ENCODE assay signal across 22 cellular contexts in genomic region chr21:19508844-19509243, GRCh38.
"Had no signal": no experiment of that assay in that cellular context is flagged by ENCODE, and none has a peak within 500 bp of the region (broad histone marks: within the 10 kb centered on the region; RNA-seq: fewer than 3 reads in every experiment).

No MANE protein-coding gene starts in this region.

- H3K27ac ChIP-seq: epithelial cell of prostate, esophagus muscularis mucosa, gastroesophageal sphincter, left lung, lower lobe of right lung, neutrophil, spleen, testis, tibial nerve, upper lobe of right lung, vagina had no signal

- H3K4me1 Mint-ChIP-seq: memory B cell; mesothelial cell of epicardium; nephron; stimulated activated naive B cell treated with anti-CD40 and anti-IgM and Interleukin-4, amounts not matched to agents 10 μg/mL and 1 μg/mL and 100 μg/mL, for 72 hours; stimulated activated naive CD8-positive, alpha-beta T cell treated with anti-CD3 and anti-CD28 coated beads, Interleukin-15, amount 100 ng/mL, for 72 hours had no signal

- H3K36me3 ChIP-seq: esophagus muscularis mucosa, gastroesophageal sphincter, left lung, lower lobe of right lung, neutrophil, spleen, tibial nerve, upper lobe of right lung, vagina had no signal

- H3K27me3 ChIP-seq: esophagus muscularis mucosa, gastroesophageal sphincter, left lung, neutrophil, spleen, testis, tibial nerve, upper lobe of right lung, vagina had no signal

- H3K27ac Mint-ChIP-seq: effector memory CD8-positive, alpha-beta T cell; memory B cell; mesothelial cell of epicardium; nephron; stimulated activated naive B cell treated with anti-CD40 and anti-IgM and Interleukin-4, amounts not matched to agents 10 μg/mL and 1 μg/mL and 100 μg/mL, for 72 hours; stimulated activated naive CD8-positive, alpha-beta T cell treated with anti-CD3 and anti-CD28 coated beads, Interleukin-15, amount 100 ng/mL, for 72 hours had no signal

- H3K9me3 ChIP-seq: lower lobe of right lung, testis, upper lobe of right lung, vagina had no signal

- H3K4me3 ChIP-seq: esophagus muscularis mucosa, gastroesophageal sphincter, left lung, lower lobe of right lung, spleen, testis, tibial nerve, upper lobe of right lung, vagina had no signal

- H3K4me3 Mint-ChIP-seq: effector memory CD8-positive, alpha-beta T cell; memory B cell; mesothelial cell of epicardium; nephron; stimulated activated naive B cell treated with anti-CD40 and anti-IgM and Interleukin-4, amounts not matched to agents 10 μg/mL and 1 μg/mL and 100 μg/mL, for 72 hours; stimulated activated naive CD8-positive, alpha-beta T cell treated with anti-CD3 and anti-CD28 coated beads, Interleukin-15, amount 100 ng/mL, for 72 hours had no signal

- DNase-seq: effector memory CD8-positive, alpha-beta T cell; glutamatergic neuron; left lung; lower lobe of right lung; spleen; stimulated activated CD4-positive, alpha-beta T cell treated with anti-CD3 and anti-CD28 coated beads, Interleukin-15, amount 100 ng/mL, for 24 hours; stimulated activated CD4-positive, alpha-beta T cell treated with anti-CD3 and anti-CD28 coated beads, Interleukin-1b, Interleukin-23, amount 100 ng/mL, for 48 hours; stimulated activated CD4-positive, alpha-beta T cell treated with anti-CD3 and anti-CD28 coated beads, Interleukin-4, amount 100 ng/mL, for 24 hours; stimulated activated naive B cell treated with anti-CD40 and anti-IgM and Interleukin-4, amounts not matched to agents 10 μg/mL and 1 μg/mL and 100 μg/mL, for 72 hours; stimulated activated naive CD8-positive, alpha-beta T cell treated with anti-CD3 and anti-CD28 coated beads, Interleukin-15, amount 100 ng/mL, for 72 hours; testis; upper lobe of right lung had no signal

- H3K36me3 Mint-ChIP-seq: memory B cell; mesothelial cell of epicardium; stimulated activated naive B cell treated with anti-CD40 and anti-IgM and Interleukin-4, amounts not matched to agents 10 μg/mL and 1 μg/mL and 100 μg/mL, for 72 hours had no signal

- ATAC-seq: effector memory CD8-positive, alpha-beta T cell; gastroesophageal sphincter; left lung; lower lobe of right lung; sciatic nerve; stimulated activated naive B cell treated with anti-CD40 and anti-IgM and Interleukin-4, amounts not matched to agents 10 μg/mL and 1 μg/mL and 100 μg/mL, for 72 hours; stimulated activated naive CD8-positive, alpha-beta T cell treated with anti-CD3 and anti-CD28 coated beads, Interleukin-15, amount 100 ng/mL, for 72 hours; upper lobe of right lung had no signal

- H3K27me3 Mint-ChIP-seq: effector memory CD8-positive, alpha-beta T cell; memory B cell; stimulated activated naive B cell treated with anti-CD40 and anti-IgM and Interleukin-4, amounts not matched to agents 10 μg/mL and 1 μg/mL and 100 μg/mL, for 72 hours; stimulated activated naive CD8-positive, alpha-beta T cell treated with anti-CD3 and anti-CD28 coated beads, Interleukin-15, amount 100 ng/mL, for 72 hours had no signal
